27 cellular contexts compared by ENCODE assay signal in the genomic region with DNA sequence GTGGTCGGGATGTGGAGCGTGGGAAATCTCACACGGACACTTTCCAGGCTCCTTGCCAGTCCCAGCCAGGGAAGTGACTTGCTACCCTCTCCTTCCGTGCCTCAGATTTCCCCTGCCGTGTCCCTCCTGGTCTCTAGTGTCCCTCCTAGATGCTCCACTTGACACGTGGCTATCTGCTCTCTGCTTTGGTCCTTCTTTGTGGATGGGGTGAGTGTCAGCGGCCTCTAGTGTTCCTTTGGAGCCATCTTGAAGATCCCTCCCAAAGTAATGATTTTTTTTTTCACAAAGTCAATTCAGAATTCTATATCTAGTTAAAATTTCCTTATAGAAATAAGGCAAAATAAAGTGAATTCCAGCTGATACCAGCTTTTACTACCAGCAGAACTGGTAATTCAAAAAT.
A peak's percentile ranks its signal among the peaks of the same experiment; 100 is the strongest.
DNase-seq lines count a peak whose midpoint lies in the region; ATAC-seq, FAIRE-seq and TF ChIP-seq lines count a peak whose summit lies in the region.
"Had no signal": no experiment of that assay in that cellular context is flagged by ENCODE, and none has a peak within 500 bp of the region (broad histone marks: within the 10 kb centered on the region; RNA-seq: fewer than 3 reads in every experiment).

No MANE protein-coding gene starts in this region.

- no peak for TF ChIP-seq RAD21 in H1 (IDR thresholded peaks at IDR 0.05 in 1 of 2, conservative IDR thresholded peaks at IDR 0.05 in 1 of 2; ENCODE audit: low read depth in 2 of 2, low read length in 2 of 2)

- H4K12ac ChIP-seq in trophoblast cell (ENCODE audit: low read depth, low read length), result no peak overlapping the region

- H2BK5ac ChIP-seq in H1 (ENCODE audit: low read depth, low read length) (no peak overlapping the region), trophoblast cell (ENCODE audit: low read depth, low read length, poor library complexity) (no peak overlapping the region)

- H3K79me1 ChIP-seq in H1 (ENCODE audit: low read depth, low read length) (no peaks in the 10 kb centered on the region), trophoblast cell (ENCODE audit: low read length) (no peaks in the 10 kb centered on the region)

- H3F3A ChIP-seq in PC-9 (ENCODE audit: insufficient read depth, low read depth), result no peaks in the 10 kb centered on the region

- H3K79me2 ChIP-seq in PC-9 (ENCODE audit: low read depth), result no peaks in the 10 kb centered on the region
- H3K79me2 ChIP-seq in H1 (ENCODE audit: control insufficient read depth in 1 of 2, insufficient read depth in 2 of 2, low read length in 2 of 2), result no peaks in the 10 kb centered on the region
- no peaks in the 10 kb centered on the region for H3K79me2 ChIP-seq in trophoblast cell (ENCODE audit: control insufficient read depth, insufficient read depth, low read length, poor library complexity)

- no peaks in the 10 kb centered on the region for H3K4me1 Mint-ChIP-seq in activated CD4-positive, alpha-beta memory T cell treated with anti-CD3 and anti-CD28 coated beads for 36 hours (ENCODE audit: low read depth)
- H3K4me1 Mint-ChIP-seq: B cell; CD14-positive monocyte; CD8-positive, alpha-beta memory T cell had no signal

- H3K18ac ChIP-seq in H1 (ENCODE audit: extremely low read depth, low read length) (no peak overlapping the region), trophoblast cell (ENCODE audit: low read length) (no peak overlapping the region)

- H3K36me3 Mint-ChIP-seq in activated CD4-positive, alpha-beta memory T cell treated with anti-CD3 and anti-CD28 coated beads for 36 hours, result no peaks in the 10 kb centered on the region
- H3K36me3 Mint-ChIP-seq: CD14-positive monocyte had no signal

- H4K91ac ChIP-seq in H1 (replicated peaks; ENCODE audit: insufficient read length, low read length) (no peak overlapping the region), trophoblast cell (ENCODE audit: low read depth, low read length) (no peak overlapping the region)

- no peaks in the 10 kb centered on the region for H3K9me2 ChIP-seq in PC-9 (ENCODE audit: insufficient read depth)

- no peak overlapping the region for H3K4ac ChIP-seq in H1 (replicated peaks; ENCODE audit: insufficient read length, low read depth, low read length)
- no peak overlapping the region for H3K4ac ChIP-seq in trophoblast cell (ENCODE audit: low read depth, low read length)

- H2BK20ac ChIP-seq in H1 (ENCODE audit: low read length), result no peak overlapping the region

- H3K27me3 ChIP-seq in PC-9 (ENCODE audit: insufficient read depth, low read depth), result peaks cover 96% of the 10 kb centered on the region
- H3K27me3 ChIP-seq in H1 (replicated peaks in 1 of 4; ENCODE audit: control insufficient read depth in 3 of 4, extremely low read depth in 1 of 4, insufficient read depth in 3 of 4, low read length in 3 of 4), result peaks cover 0 to 1% (median 0%) of the 10 kb centered on the region in 4 experiments; a peak in 1 of 7 replicates
- no peaks in the 10 kb centered on the region for H3K27me3 ChIP-seq in trophoblast cell (ENCODE audit: insufficient read depth, low read length)

- no peak overlapping the region for H2BK120ac ChIP-seq in H1 (replicated peaks; ENCODE audit: low read depth, low read length)
- H2BK120ac ChIP-seq in trophoblast cell (ENCODE audit: insufficient read depth, low read length, poor library complexity), result no peak overlapping the region

- H3K36me3 ChIP-seq in PC-9 (ENCODE audit: low read depth) (no peaks in the 10 kb centered on the region), H1 (ENCODE audit: control insufficient read depth in 2 of 4, insufficient read depth in 4 of 4, low read length in 3 of 4) (no peaks in the 10 kb centered on the region), trophoblast cell (ENCODE audit: control insufficient read depth in 1 of 2, insufficient read depth in 2 of 2, low read length in 2 of 2) (no peaks in the 10 kb centered on the region)
- H3K36me3 ChIP-seq: HAP-1 had no signal

- H2AK5ac ChIP-seq in H1 (ENCODE audit: low read depth, low read length) (no peak overlapping the region), trophoblast cell (ENCODE audit: low read length) (no peak overlapping the region)

- H3K9ac ChIP-seq in H1 (replicated peaks in 1 of 4; ENCODE audit: extremely low read depth in 1 of 4, low read depth in 3 of 4, low read length in 3 of 4) (no peak overlapping the region), trophoblast cell (ENCODE audit: low read length) (no peak overlapping the region)

- CTCF ChIA-PET in PC-9 (lab: Charles Lee), result interaction anchor here (0.7 kb wide), 1 partner anchor 9 kb away, joined by 4 read pairs; no protein-coding TSS in a partner anchor
- CTCF ChIA-PET in H1 (lab: Charles Lee; ENCODE audit: partially characterized antibody), result interaction anchor here (1.0 kb wide), 1 partner anchor 10 kb away, joined by 4 read pairs; no protein-coding TSS in a partner anchor
- CTCF ChIA-PET in activated CD4-positive, alpha-beta memory T cell treated with anti-CD3 and anti-CD28 coated beads for 36 hours (lab: Charles Lee), result no interaction called here

- no peak overlapping the region for H3K4me3 Mint-ChIP-seq in activated CD4-positive, alpha-beta memory T cell treated with anti-CD3 and anti-CD28 coated beads for 36 hours
- H3K4me3 Mint-ChIP-seq: B cell; CD14-positive monocyte; CD8-positive, alpha-beta memory T cell had no signal

- peaks cover 18% of the 10 kb centered on the region for H3K27me3 Mint-ChIP-seq in activated CD4-positive, alpha-beta memory T cell treated with anti-CD3 and anti-CD28 coated beads for 36 hours

- intact Hi-C loops in PC-9 (cut with micrococcal nuclease; ENCODE audit: unreplicated experiment), result no loop called here
- intact Hi-C loops in activated CD4-positive, alpha-beta memory T cell treated with anti-CD3 and anti-CD28 coated beads for 36 hours (cut with micrococcal nuclease), result no loop called here

- H3K27ac Mint-ChIP-seq in activated CD4-positive, alpha-beta memory T cell treated with anti-CD3 and anti-CD28 coated beads for 36 hours, result no peak overlapping the region
- H3K27ac Mint-ChIP-seq: B cell; CD14-positive monocyte; CD8-positive, alpha-beta memory T cell had no signal

- H2AFZ ChIP-seq in PC-9 (no peak overlapping the region), H1 (ENCODE audit: low read length) (no peak overlapping the region), trophoblast cell (ENCODE audit: insufficient read depth, low read length, poor library complexity) (no peak overlapping the region)

- WGBS in H1 (ENCODE audit: extremely low coverage in 1 of 2, insufficient coverage in 1 of 2, insufficient read length in 1 of 2, insufficient replicate concordance in 2 of 2, low coverage in 1 of 2, low lambda C conversion rate in 2 of 2, missing lambda C conversion rate in 1 of 2), 2 experiments, result 87% methylated on average over 7 of the region's 7 CpGs; no CpG with 5 or more reads in 1 of the 2 experiments
- WGBS in trophoblast cell (ENCODE audit: extremely low coverage, insufficient coverage, insufficient read length), result no CpG with 5 or more reads among the region's 7 CpGs

- ATAC-seq in HG03571 (IDR thresholded peaks at IDR 0.05; ENCODE audit: unreplicated experiment), result no peak
- ATAC-seq: GM12878 had no signal

- H3K23me2 ChIP-seq in H1 (ENCODE audit: low read depth, low read length), result 0 out of 2 replicates have a peak, but pooled peaks cover 2% of the 10 kb centered on the region

- H3K14ac ChIP-seq in H1 (ENCODE audit: insufficient read length), result no peak overlapping the region
- no peak overlapping the region for H3K14ac ChIP-seq in trophoblast cell (ENCODE audit: low read length)

- H2BK12ac ChIP-seq in H1 (ENCODE audit: low read depth, low read length), result no peak overlapping the region
- H2BK12ac ChIP-seq in trophoblast cell (ENCODE audit: low read length), result no peak overlapping the region

- H3K9me3 Mint-ChIP-seq in activated CD4-positive, alpha-beta memory T cell treated with anti-CD3 and anti-CD28 coated beads for 36 hours, result peaks cover 15% of the 10 kb centered on the region

- POLR2A ChIA-PET in PC-9 (lab: Charles Lee; ENCODE audit: unreplicated experiment) (no interaction called here), H1 (lab: Charles Lee; ENCODE audit: partially characterized antibody) (no interaction called here)
- POLR2A ChIA-PET in activated CD4-positive, alpha-beta memory T cell treated with anti-CD3 and anti-CD28 coated beads for 36 hours (lab: Charles Lee), result no interaction called here

- H3K9me3 ChIP-seq in PC-9 (ENCODE audit: insufficient read depth, low read depth) (peaks cover 4% of the 10 kb centered on the region; the same call in 1 of the 2 replicates), H1 (ENCODE audit: insufficient read depth in 2 of 2, low read depth in 1 of 2, low read length in 1 of 2) (no peaks in the 10 kb centered on the region), trophoblast cell (ENCODE audit: insufficient read depth, low read depth, low read length) (peaks cover 3% of the 10 kb centered on the region)

- TF ChIP-seq POLR2A in H1 (IDR thresholded peaks at IDR 0.05; ENCODE audit: control extremely low read depth in 1 of 2, low read depth in 2 of 2, low read length in 2 of 2), result no peak

- H3K23ac ChIP-seq in H1 (ENCODE audit: insufficient read length) (no peak overlapping the region), trophoblast cell (ENCODE audit: low read length) (no peak overlapping the region)

- H4K20me1 ChIP-seq in PC-9 (ENCODE audit: insufficient read depth) (no peaks in the 10 kb centered on the region), H1 (replicated peaks in 1 of 2; ENCODE audit: control insufficient read depth in 1 of 2, insufficient read depth in 2 of 2, low read length in 2 of 2) (no peaks in the 10 kb centered on the region)

- no peaks in the 10 kb centered on the region for H3K4me1 ChIP-seq in PC-9 (replicated peaks; ENCODE audit: insufficient read depth)
- H3K4me1 ChIP-seq in H1 (replicated peaks in 1 of 4; ENCODE audit: control insufficient read depth in 3 of 4, insufficient read depth in 4 of 4, low read length in 3 of 4), result no peaks in the 10 kb centered on the region
- no peaks in the 10 kb centered on the region for H3K4me1 ChIP-seq in trophoblast cell (ENCODE audit: control insufficient read depth in 1 of 2, insufficient read depth in 2 of 2, low read length in 2 of 2)
- H3K4me1 ChIP-seq: HAP-1 had no signal

- no peak overlapping the region for H4K5ac ChIP-seq in H1 (ENCODE audit: insufficient read length, low read depth, low read length)

- peak; percentile 3 for TF ChIP-seq CTCF in HFF-Myc (IDR thresholded peaks at IDR 0.05; ENCODE audit: low read depth, low read length, missing control alignments)
- TF ChIP-seq CTCF in PC-9 (conservative IDR thresholded peaks at IDR 0.05), result peak; percentile 34; the same call in 1 of the 2 replicates
- no peak for TF ChIP-seq CTCF in H1 (IDR thresholded peaks at IDR 0.05; ENCODE audit: control extremely low read depth in 1 of 3, insufficient read depth in 1 of 3, low read depth in 1 of 3, low read length in 3 of 3)

- no peak for FAIRE-seq in H1 (lab: Jason Lieb, UNC)
- FAIRE-seq: GM12878 had no signal

- H4K8ac ChIP-seq in H1 (ENCODE audit: extremely low read depth, insufficient read depth, low read length) (no peak overlapping the region), trophoblast cell (ENCODE audit: low read depth, low read length) (no peak overlapping the region)

- H3K4me2 ChIP-seq in PC-9 (no peak overlapping the region), H1 (ENCODE audit: insufficient read depth in 1 of 2, low read depth in 2 of 2, low read length in 2 of 2) (no peak overlapping the region), trophoblast cell (ENCODE audit: low read length) (no peak overlapping the region)

- no TSS peak for BruUV-seq in PC-9 (replicated peaks; lab: Mats Ljungman, UMichigan)

- H3K4me3 ChIP-seq in HFF-Myc (replicated peaks; ENCODE audit: low read depth, low read length), result no peak overlapping the region
- no peak overlapping the region for H3K4me3 ChIP-seq in PC-9
- H3K4me3 ChIP-seq in H1 (ENCODE audit: extremely low read depth in 1 of 4, insufficient read depth in 2 of 4, low read depth in 3 of 4, low read length in 4 of 4), result no peak overlapping the region
- H3K4me3 ChIP-seq in trophoblast cell (ENCODE audit: low read depth, low read length), result peak overlapping the region; percentile 25
- H3K4me3 ChIP-seq: GM12878, HAP-1 had no signal

- H3K27ac ChIP-seq in PC-9 (no peak overlapping the region), H1 (ENCODE audit: low read depth, low read length) (no peak overlapping the region), trophoblast cell (ENCODE audit: low read depth, low read length) (no peak overlapping the region)

- H2BK15ac ChIP-seq in H1 (ENCODE audit: low read length), result peak overlapping the region; percentile 65; the same call in 1 of the 2 replicates

- DNase-seq in HFF-Myc (ENCODE audit: extremely low read depth, low read depth) (no peak), PC-9 (no peak), H1 (ENCODE audit: low read depth in 1 of 2, low spot score in 2 of 2) (peak in 1 of 2 experiments; percentile 28), trophoblast cell (no peak), NCI-H1694 (lab: John Stamatoyannopoulos, UW) (no peak), SKM-1 (lab: John Stamatoyannopoulos, UW; ENCODE audit: unreplicated experiment) (no peak)
- DNase-seq in activated CD4-positive, alpha-beta memory T cell treated with anti-CD3 and anti-CD28 coated beads for 36 hours, result no peak
- DNase-seq: CD8-positive, alpha-beta memory T cell; DMS 273 treated with DMSO at 0.1 percent for 48 hours; DMS79; EL; GDM1; IMR-90; NCI-H1092 treated with DMSO at 0.1 percent for 48 hours; NCI-H1436 treated with DMSO at 0.1 percent for 48 hours; NCI-H1930; NCI-H2107; NCI-H524; NCI-H748 treated with DMSO at 0.1 percent for 48 hours; NK-92 treated with Interleukin-12 subunit alpha and Interleukin-12 subunit beta, amount 100 ng/mL, for 24 hours; RPMI8226; SHP77 had no signal

- no peak for TF ChIP-seq EP300 in H1 (IDR thresholded peaks at IDR 0.05; ENCODE audit: borderline replicate concordance in 1 of 2, low read depth in 2 of 2, low read length in 2 of 2)

- no peak overlapping the region for H3K56ac ChIP-seq in H1 (replicated peaks; ENCODE audit: insufficient read length, low read depth, low read length)

Comparison
In these comparisons a context has a peak if more than half of its experiments do, and no peak if none do; other contexts are left out.
1. CTCF ChIP-seq: peak in HFF-Myc (single experiment) and PC-9 (single experiment); none in H1 (0 of 3).